ENCODE assay signal across 20 cellular contexts in the genomic region with DNA sequence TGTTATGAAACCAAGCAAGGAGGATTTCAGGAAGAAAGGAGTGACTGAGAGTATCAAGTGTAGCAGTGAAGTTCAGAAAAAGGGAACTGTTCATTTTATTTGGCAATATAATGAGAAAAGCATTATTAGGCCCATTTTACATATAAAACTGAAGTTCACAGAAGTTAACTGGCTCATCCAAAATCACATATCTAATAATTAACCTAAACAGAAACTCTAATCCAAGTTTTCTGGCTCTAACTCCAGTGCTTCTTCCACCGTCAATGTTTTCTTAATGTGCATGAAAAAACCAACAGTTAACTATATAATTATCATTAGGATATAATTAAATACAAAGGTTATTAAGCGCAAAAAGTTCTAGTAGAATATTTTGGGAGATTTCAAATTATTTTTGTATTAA. TPM values are rescaled to one million over a fixed set of nuclear protein-coding genes. Genes with fewer than 3 reads are reported as not detected.
"Had no signal": no experiment of that assay in that cellular context is flagged by ENCODE, and none has a peak within 500 bp of the region (broad histone marks: within the 10 kb centered on the region; RNA-seq: fewer than 3 reads in every experiment).

No MANE protein-coding gene starts in this region.

- H3K36me3 ChIP-seq: neutrophil, thyroid gland had no signal

- H3K4me1 ChIP-seq: thyroid gland had no signal

- ATAC-seq: activated CD8-positive, alpha-beta memory T cell treated with anti-CD3 and anti-CD28 coated beads, Interleukin-2, amount 10 ng/mL, durations not matched to agents 7 days and 5 days; effector memory CD8-positive, alpha-beta T cell; natural killer cell treated with Interleukin-12 subunit alpha and Interleukin-12 subunit beta and Interleukin-15 and Interleukin-18, amount 100 ng/mL, for 72 hours had no signal

- H3K9me3 ChIP-seq: neutrophil, thyroid gland had no signal

- H3K27me3 ChIP-seq: neutrophil, thyroid gland had no signal

- DNase-seq: activated CD4-positive, alpha-beta memory T cell treated with anti-CD3 and anti-CD28 coated beads, Interleukin-2, amount 10 ng/mL, durations not matched to agents 7 days and 5 days; activated CD4-positive, alpha-beta T cell treated with anti-CD3 and anti-CD28 coated beads for 48 hours; activated CD4-positive, CD25-positive, alpha-beta regulatory T cell; activated CD8-positive, alpha-beta memory T cell treated with anti-CD3 and anti-CD28 coated beads, Interleukin-2, amount 10 ng/mL, durations not matched to agents 7 days and 5 days; activated naive CD4-positive, alpha-beta T cell; activated naive CD8-positive, alpha-beta T cell treated with anti-CD3 and anti-CD28 coated beads for 36 hours; amniotic stem cell; effector memory CD8-positive, alpha-beta T cell; hypothalamus; islet precursor cell; posterior cingulate gyrus; retina; stimulated activated CD4-positive, alpha-beta T cell treated with anti-CD3 and anti-CD28 coated beads, Interleukin-12 subunit alpha, Interleukin-12 subunit beta, amount 100 ng/mL, for 4 hours; stimulated activated CD4-positive, alpha-beta T cell treated with anti-CD3 and anti-CD28 coated beads, Interleukin-1b, Interleukin-23, amount 100 ng/mL, for 48 hours; stimulated activated CD8-positive, alpha-beta memory T cell treated with anti-CD3 and anti-CD28 coated beads, Interleukin-4, amount 100 ng/mL, for 48 hours; stimulated activated naive CD4-positive, alpha-beta T cell treated with Interleukin-2 at 50 U/mL for 16 hours; thyroid gland had no signal

- H3K4me3 ChIP-seq: lung, thyroid gland had no signal

- H3K27ac ChIP-seq: neutrophil, thyroid gland had no signal

RNA-seq across cellular contexts. Expression of gene NEXN, which starts 17.7 kb away (rescaled TPM):
- total RNA-seq: natural killer cell treated with Interleukin-12 subunit alpha and Interleukin-12 subunit beta and Interleukin-15 and Interleukin-18, amount 100 ng/mL, for 72 hours had no signal
